Comparison of ENCODE assay signal across 18 cellular contexts in the genomic region with DNA sequence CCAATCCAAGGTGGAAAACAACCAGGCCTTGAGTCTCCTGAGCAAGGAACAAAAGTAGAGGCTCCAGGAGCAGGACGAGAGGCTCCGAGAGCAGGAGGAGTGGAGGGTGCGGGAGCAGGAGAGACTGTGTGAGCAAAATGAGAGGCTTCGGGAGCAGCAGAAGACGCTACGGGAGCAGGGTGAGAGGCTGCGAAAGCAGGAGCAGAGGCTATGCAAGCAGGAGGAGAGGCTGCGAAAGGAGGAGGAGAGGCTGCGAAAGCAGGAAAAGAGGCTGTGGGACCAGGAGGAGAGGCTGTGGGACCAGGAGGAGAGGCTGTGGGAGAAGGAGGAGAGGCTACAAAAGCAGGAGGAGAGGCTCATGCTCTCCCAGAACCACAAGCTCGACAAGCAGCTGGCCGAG.
"Had no signal": no experiment of that assay in that cellular context is flagged by ENCODE, and none has a peak within 500 bp of the region (broad histone marks: within the 10 kb centered on the region; RNA-seq: fewer than 3 reads in every experiment).

No MANE protein-coding gene starts in this region.

- ATAC-seq: heart right ventricle; left cardiac atrium; naive thymus-derived CD8-positive, alpha-beta T cell; psoas muscle; right cardiac atrium; upper lobe of right lung had no signal

- H3K27ac Mint-ChIP-seq: dendritic cell treated with granulocyte-macrophage colony-stimulating factor and Interleukin-4, amounts not matched to agents 40 ng/mL and 50 ng/mL, for 4 days had no signal

- DNase-seq: colonic mucosa; effector CD8-positive, alpha-beta T cell; foreskin melanocyte; glutamatergic neuron; heart right ventricle; hippocampal formation; left cardiac atrium; left ventricle myocardium inferior; mammary epithelial cell; mesendoderm; naive thymus-derived CD8-positive, alpha-beta T cell; psoas muscle; right cardiac atrium; sigmoid colon; stimulated activated naive CD4-positive, alpha-beta T cell treated with Interleukin-2 at 50 U/mL for 16 hours; upper lobe of right lung had no signal

- H3K36me3 Mint-ChIP-seq: naive thymus-derived CD8-positive, alpha-beta T cell had no signal

- H3K9me3 Mint-ChIP-seq: central memory CD8-positive, alpha-beta T cell; dendritic cell treated with granulocyte-macrophage colony-stimulating factor and Interleukin-4, amounts not matched to agents 40 ng/mL and 50 ng/mL, for 4 days; naive thymus-derived CD8-positive, alpha-beta T cell had no signal

- H3K4me3 Mint-ChIP-seq: central memory CD8-positive, alpha-beta T cell; dendritic cell treated with granulocyte-macrophage colony-stimulating factor and Interleukin-4, amounts not matched to agents 40 ng/mL and 50 ng/mL, for 4 days; naive thymus-derived CD8-positive, alpha-beta T cell had no signal

- H3K4me1 Mint-ChIP-seq: central memory CD8-positive, alpha-beta T cell had no signal
